In genomic region chr5:69497006-69497520, GRCh38 we compare ENCODE assay signal across 1 cellular context.
TF ChIP-seq lines count a peak whose summit lies in the region.

No MANE protein-coding gene starts in this region.

TF ChIP-seq in HepG2, 621 proteins besides CTCF, POLR2A, EP300 and RAD21:
- TF ChIP-seq ZBTB40 (IDR thresholded peaks at IDR 0.05) (no peak), ZBTB40 (CRISPR knock-in tag; IDR thresholded peaks at IDR 0.05) (no peak), EZH2 (conservative IDR thresholded peaks at IDR 0.05; ENCODE audit: low read depth, low read length) (no peak), PREB (CRISPR knock-in tag; IDR thresholded peaks at IDR 0.05) (no peak), ZNF678 (CRISPR knock-in tag; IDR thresholded peaks at IDR 0.05) (no peak), NCOR1 (IDR thresholded peaks at IDR 0.05; ENCODE audit: borderline replicate concordance, low read length) (no peak), ZNF337 (CRISPR knock-in tag; IDR thresholded peaks at IDR 0.05; ENCODE audit: borderline replicate concordance, low read depth) (no peak), PRMT3 (CRISPR knock-in tag; IDR thresholded peaks at IDR 0.05; ENCODE audit: borderline replicate concordance, low read depth) (no peak), CEBPG (CRISPR knock-in tag; IDR thresholded peaks at IDR 0.05) (no peak), ERF (CRISPR knock-in tag; IDR thresholded peaks at IDR 0.05) (no peak), NFKBIZ (CRISPR knock-in tag; IDR thresholded peaks at IDR 0.05) (no peak), NCOA1 (CRISPR knock-in tag; IDR thresholded peaks at IDR 0.05) (no peak), ZNF274 (CRISPR knock-in tag; IDR thresholded peaks at IDR 0.05) (no peak), ATF7-NPFF (CRISPR knock-in tag; IDR thresholded peaks at IDR 0.05; ENCODE audit: low read depth) (no peak), ZNF260 (CRISPR knock-in tag; IDR thresholded peaks at IDR 0.05; ENCODE audit: borderline replicate concordance, low read depth) (no peak), ZBTB42 (CRISPR knock-in tag; IDR thresholded peaks at IDR 0.05) (no peak)
- TF ChIP-seq, protein P1, sequence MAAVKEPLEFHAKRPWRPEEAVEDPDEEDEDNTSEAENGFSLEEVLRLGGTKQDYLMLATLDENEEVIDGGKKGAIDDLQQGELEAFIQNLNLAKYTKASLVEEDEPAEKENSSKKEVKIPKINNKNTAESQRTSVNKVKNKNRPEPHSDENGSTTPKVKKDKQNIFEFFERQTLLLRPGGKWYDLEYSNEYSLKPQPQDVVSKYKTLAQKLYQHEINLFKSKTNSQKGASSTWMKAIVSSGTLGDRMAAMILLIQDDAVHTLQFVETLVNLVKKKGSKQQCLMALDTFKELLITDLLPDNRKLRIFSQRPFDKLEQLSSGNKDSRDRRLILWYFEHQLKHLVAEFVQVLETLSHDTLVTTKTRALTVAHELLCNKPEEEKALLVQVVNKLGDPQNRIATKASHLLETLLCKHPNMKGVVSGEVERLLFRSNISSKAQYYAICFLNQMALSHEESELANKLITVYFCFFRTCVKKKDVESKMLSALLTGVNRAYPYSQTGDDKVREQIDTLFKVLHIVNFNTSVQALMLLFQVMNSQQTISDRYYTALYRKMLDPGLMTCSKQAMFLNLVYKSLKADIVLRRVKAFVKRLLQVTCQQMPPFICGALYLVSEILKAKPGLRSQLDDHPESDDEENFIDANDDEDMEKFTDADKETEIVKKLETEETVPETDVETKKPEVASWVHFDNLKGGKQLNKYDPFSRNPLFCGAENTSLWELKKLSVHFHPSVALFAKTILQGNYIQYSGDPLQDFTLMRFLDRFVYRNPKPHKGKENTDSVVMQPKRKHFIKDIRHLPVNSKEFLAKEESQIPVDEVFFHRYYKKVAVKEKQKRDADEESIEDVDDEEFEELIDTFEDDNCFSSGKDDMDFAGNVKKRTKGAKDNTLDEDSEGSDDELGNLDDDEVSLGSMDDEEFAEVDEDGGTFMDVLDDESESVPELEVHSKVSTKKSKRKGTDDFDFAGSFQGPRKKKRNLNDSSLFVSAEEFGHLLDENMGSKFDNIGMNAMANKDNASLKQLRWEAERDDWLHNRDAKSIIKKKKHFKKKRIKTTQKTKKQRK (IDR thresholded peaks at IDR 0.05; ENCODE audit: low read length), result no peak
TF ChIP-seq in HepG2: peak in this region for 0.
